ENCODE assay signal across 2 cellular contexts in the genomic region with DNA sequence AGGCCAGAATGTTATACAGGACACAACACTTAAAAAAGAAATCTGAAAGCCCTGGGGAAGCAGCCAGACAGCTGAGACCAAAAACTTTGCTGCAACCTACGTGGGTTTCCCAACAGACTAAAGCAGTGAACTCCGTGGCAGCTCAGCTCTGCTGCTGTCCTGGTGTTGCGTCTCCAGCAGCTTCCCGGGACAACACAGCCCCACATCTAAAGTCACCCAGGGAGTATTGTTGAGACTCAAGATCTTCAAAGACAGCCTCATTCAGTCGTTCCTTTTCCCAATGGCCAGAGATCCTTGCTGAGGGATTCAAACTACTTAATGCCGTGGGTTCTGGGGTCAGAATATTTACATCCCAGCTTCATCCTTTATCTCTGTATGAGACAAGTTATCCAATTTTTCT.
TF ChIP-seq lines count a peak whose summit lies in the region.

No MANE protein-coding gene starts in this region.

TF ChIP-seq in GM23338, 12 proteins besides CTCF, POLR2A, EP300 and RAD21 (continues in another document):
- TF ChIP-seq STAT1 (IDR thresholded peaks at IDR 0.05; ENCODE audit: unreplicated experiment) (no peak), EZH2phosphoT487 (IDR thresholded peaks at IDR 0.05; ENCODE audit: unreplicated experiment) (no peak), ZNF331 (CRISPR knock-in tag; IDR thresholded peaks at IDR 0.05; ENCODE audit: low read depth) (no peak), JUNB (IDR thresholded peaks at IDR 0.05; ENCODE audit: unreplicated experiment) (no peak), POLR2AphosphoS5 (IDR thresholded peaks at IDR 0.05; ENCODE audit: low read depth) (no peak), CREB1 (CRISPR knock-in tag; IDR thresholded peaks at IDR 0.05; ENCODE audit: low read depth) (no peak), NANOG (IDR thresholded peaks at IDR 0.05; ENCODE audit: borderline replicate concordance) (no peak), EZH2 (IDR thresholded peaks at IDR 0.05; ENCODE audit: low read depth, unreplicated experiment) (no peak), ZNF114 (CRISPR knock-in tag; IDR thresholded peaks at IDR 0.05) (no peak)
- TF ChIP-seq, protein P1, sequence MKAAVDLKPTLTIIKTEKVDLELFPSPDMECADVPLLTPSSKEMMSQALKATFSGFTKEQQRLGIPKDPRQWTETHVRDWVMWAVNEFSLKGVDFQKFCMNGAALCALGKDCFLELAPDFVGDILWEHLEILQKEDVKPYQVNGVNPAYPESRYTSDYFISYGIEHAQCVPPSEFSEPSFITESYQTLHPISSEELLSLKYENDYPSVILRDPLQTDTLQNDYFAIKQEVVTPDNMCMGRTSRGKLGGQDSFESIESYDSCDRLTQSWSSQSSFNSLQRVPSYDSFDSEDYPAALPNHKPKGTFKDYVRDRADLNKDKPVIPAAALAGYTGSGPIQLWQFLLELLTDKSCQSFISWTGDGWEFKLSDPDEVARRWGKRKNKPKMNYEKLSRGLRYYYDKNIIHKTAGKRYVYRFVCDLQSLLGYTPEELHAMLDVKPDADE (IDR thresholded peaks at IDR 0.05) = no peak
- TF ChIP-seq, protein P2, sequence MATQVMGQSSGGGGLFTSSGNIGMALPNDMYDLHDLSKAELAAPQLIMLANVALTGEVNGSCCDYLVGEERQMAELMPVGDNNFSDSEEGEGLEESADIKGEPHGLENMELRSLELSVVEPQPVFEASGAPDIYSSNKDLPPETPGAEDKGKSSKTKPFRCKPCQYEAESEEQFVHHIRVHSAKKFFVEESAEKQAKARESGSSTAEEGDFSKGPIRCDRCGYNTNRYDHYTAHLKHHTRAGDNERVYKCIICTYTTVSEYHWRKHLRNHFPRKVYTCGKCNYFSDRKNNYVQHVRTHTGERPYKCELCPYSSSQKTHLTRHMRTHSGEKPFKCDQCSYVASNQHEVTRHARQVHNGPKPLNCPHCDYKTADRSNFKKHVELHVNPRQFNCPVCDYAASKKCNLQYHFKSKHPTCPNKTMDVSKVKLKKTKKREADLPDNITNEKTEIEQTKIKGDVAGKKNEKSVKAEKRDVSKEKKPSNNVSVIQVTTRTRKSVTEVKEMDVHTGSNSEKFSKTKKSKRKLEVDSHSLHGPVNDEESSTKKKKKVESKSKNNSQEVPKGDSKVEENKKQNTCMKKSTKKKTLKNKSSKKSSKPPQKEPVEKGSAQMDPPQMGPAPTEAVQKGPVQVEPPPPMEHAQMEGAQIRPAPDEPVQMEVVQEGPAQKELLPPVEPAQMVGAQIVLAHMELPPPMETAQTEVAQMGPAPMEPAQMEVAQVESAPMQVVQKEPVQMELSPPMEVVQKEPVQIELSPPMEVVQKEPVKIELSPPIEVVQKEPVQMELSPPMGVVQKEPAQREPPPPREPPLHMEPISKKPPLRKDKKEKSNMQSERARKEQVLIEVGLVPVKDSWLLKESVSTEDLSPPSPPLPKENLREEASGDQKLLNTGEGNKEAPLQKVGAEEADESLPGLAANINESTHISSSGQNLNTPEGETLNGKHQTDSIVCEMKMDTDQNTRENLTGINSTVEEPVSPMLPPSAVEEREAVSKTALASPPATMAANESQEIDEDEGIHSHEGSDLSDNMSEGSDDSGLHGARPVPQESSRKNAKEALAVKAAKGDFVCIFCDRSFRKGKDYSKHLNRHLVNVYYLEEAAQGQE (IDR thresholded peaks at IDR 0.05; ENCODE audit: unreplicated experiment) = no peak

TF ChIP-seq in K562, 482 proteins besides CTCF, POLR2A, EP300 and RAD21:
- TF ChIP-seq CREBBP (IDR thresholded peaks at IDR 0.05; ENCODE audit: low read depth, low read length) = no peak
- TF ChIP-seq NRF1 (conservative IDR thresholded peaks at IDR 0.05 in 1 of 2, IDR thresholded peaks at IDR 0.05 in 1 of 2) = no peak
- TF ChIP-seq, protein P3, sequence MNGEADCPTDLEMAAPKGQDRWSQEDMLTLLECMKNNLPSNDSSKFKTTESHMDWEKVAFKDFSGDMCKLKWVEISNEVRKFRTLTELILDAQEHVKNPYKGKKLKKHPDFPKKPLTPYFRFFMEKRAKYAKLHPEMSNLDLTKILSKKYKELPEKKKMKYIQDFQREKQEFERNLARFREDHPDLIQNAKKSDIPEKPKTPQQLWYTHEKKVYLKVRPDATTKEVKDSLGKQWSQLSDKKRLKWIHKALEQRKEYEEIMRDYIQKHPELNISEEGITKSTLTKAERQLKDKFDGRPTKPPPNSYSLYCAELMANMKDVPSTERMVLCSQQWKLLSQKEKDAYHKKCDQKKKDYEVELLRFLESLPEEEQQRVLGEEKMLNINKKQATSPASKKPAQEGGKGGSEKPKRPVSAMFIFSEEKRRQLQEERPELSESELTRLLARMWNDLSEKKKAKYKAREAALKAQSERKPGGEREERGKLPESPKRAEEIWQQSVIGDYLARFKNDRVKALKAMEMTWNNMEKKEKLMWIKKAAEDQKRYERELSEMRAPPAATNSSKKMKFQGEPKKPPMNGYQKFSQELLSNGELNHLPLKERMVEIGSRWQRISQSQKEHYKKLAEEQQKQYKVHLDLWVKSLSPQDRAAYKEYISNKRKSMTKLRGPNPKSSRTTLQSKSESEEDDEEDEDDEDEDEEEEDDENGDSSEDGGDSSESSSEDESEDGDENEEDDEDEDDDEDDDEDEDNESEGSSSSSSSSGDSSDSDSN (IDR thresholded peaks at IDR 0.05; ENCODE audit: borderline replicate concordance in 1 of 2, low read depth in 2 of 2, low read length in 2 of 2) = no peak
- TF ChIP-seq SIN3B (IDR thresholded peaks at IDR 0.05; ENCODE audit: low read depth) = no peak
- no peak for TF ChIP-seq GTF2E2 (tag; IDR thresholded peaks at IDR 0.05)
- no peak for TF ChIP-seq MCM7 (IDR thresholded peaks at IDR 0.05)
- TF ChIP-seq TBP (optimal IDR thresholded peaks at IDR 0.05; ENCODE audit: low read depth, low read length) = no peak
- TF ChIP-seq SMAD1 (IDR thresholded peaks at IDR 0.05; ENCODE audit: low read depth, low read length, partially characterized antibody) = no peak
- TF ChIP-seq, protein P4, sequence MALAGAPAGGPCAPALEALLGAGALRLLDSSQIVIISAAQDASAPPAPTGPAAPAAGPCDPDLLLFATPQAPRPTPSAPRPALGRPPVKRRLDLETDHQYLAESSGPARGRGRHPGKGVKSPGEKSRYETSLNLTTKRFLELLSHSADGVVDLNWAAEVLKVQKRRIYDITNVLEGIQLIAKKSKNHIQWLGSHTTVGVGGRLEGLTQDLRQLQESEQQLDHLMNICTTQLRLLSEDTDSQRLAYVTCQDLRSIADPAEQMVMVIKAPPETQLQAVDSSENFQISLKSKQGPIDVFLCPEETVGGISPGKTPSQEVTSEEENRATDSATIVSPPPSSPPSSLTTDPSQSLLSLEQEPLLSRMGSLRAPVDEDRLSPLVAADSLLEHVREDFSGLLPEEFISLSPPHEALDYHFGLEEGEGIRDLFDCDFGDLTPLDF (CRISPR knock-in tag; IDR thresholded peaks at IDR 0.05) = no peak
- no peak for TF ChIP-seq KDM4B (IDR thresholded peaks at IDR 0.05; ENCODE audit: borderline replicate concordance in 2 of 2, low read depth in 1 of 2)
- no peak for TF ChIP-seq PHF8 (IDR thresholded peaks at IDR 0.05; ENCODE audit: borderline replicate concordance, low read length)
- no peak for TF ChIP-seq ZNF124 (CRISPR knock-in tag; IDR thresholded peaks at IDR 0.05)
- TF ChIP-seq ZNF197 (CRISPR knock-in tag; IDR thresholded peaks at IDR 0.05; ENCODE audit: low read depth) = no peak
- TF ChIP-seq LCOR (CRISPR knock-in tag; IDR thresholded peaks at IDR 0.05) = no peak
